5 cellular contexts compared by ENCODE assay signal in genomic region chr3:195785781-195786405, GRCh38. TPM values are rescaled to one million over a fixed set of nuclear protein-coding genes. Genes with fewer than 3 reads are reported as not detected.
"Had no signal": no experiment of that assay in that cellular context is flagged by ENCODE, and none has a peak within 500 bp of the region (broad histone marks: within the 10 kb centered on the region; RNA-seq: fewer than 3 reads in every experiment).

No MANE protein-coding gene starts in this region.

RNA-seq across cellular contexts. Expression of gene MUC4, which starts 25.8 kb away (rescaled TPM):
- total RNA-seq: chondrocyte, left cardiac atrium, lower leg skin, osteocyte had no signal
- polyA plus RNA-seq: neural cell had no signal
